In the genomic region with DNA sequence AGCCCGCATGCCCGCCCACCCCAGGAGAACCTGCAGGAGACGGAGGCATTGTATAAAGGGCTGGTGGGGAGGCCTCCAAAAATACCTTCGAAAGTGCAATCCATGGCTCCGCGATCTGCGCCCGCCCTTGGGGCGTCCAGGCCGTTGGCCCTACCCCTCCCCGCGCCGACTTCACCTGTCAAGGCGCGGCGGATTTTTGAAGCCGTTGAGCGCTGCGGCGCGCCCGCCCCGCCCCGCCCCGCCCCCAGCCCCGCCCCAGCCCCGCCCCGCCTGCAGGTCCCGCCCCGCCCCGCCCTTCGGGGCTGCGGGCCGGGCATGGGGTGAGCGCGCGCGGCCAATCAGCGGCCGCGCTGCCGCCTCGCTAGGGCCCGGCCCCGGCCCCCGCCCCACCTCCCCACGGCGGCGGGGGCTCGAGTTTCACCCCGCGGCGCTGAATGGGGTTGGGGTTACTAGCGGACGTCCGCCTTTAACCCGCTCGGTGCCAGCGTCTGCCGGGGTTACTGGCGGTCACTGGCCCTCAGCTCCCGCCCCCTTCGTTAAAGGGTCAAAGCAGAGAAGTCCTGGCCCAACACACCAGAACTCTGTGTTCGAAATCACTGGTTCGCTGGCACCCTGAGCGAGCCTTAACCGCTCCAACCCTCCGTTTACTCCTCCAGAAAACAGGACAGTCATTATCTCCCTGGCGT, we compare ENCODE assay signal across 8 cellular contexts. TPM values are rescaled to one million over a fixed set of nuclear protein-coding genes. Genes with fewer than 3 reads are reported as not detected.
DNase-seq lines count a peak whose midpoint lies in the region; TF ChIP-seq lines count a peak whose summit lies in the region.

No MANE protein-coding gene starts in this region.

- H3K27ac Mint-ChIP-seq in glutamatergic neuron (ENCODE audit: unreplicated experiment): peak overlapping the region; percentile 98
- H3K27ac Mint-ChIP-seq in osteocyte (ENCODE audit: unreplicated experiment): peak overlapping the region; percentile 85

- H3K4me2 ChIP-seq in Loucy (ENCODE audit: low read depth, low read length, poor library complexity, severe bottlenecking): peak overlapping the region; percentile 93

- H3K9me2 ChIP-seq in Loucy (replicated peaks; ENCODE audit: low read depth, low read length): no peaks in the 10 kb centered on the region

- TF ChIP-seq POLR2A in tibial nerve (IDR thresholded peaks at IDR 0.05): peak in 1 of 2 donors; percentile 26

- TF ChIP-seq EP300 in tibial nerve (IDR thresholded peaks at IDR 0.05): peak in 1 of 2 donors; percentile 88

- H3K27me3 Mint-ChIP-seq in glutamatergic neuron (ENCODE audit: unreplicated experiment) (peaks cover 14% of the 10 kb centered on the region), osteocyte (ENCODE audit: unreplicated experiment) (no peaks in the 10 kb centered on the region)

- TF ChIP-seq CTCF in Loucy (conservative IDR thresholded peaks at IDR 0.05; ENCODE audit: low read length): no peak
- TF ChIP-seq CTCF in glutamatergic neuron (IDR thresholded peaks at IDR 0.05; ENCODE audit: partially characterized antibody, unreplicated experiment): no peak
- TF ChIP-seq CTCF in osteocyte (IDR thresholded peaks at IDR 0.05): no peak
- peak in 1 of 5 experiments; percentile 17 for TF ChIP-seq CTCF in tibial nerve (IDR thresholded peaks at IDR 0.05)

- WGBS in tibial nerve, 2 donors: 1 to 2% methylated on average over 19 to 32 of the region's 69 CpGs

- H3K9me3 Mint-ChIP-seq in glutamatergic neuron (ENCODE audit: unreplicated experiment): peaks cover 22% of the 10 kb centered on the region
- no peaks in the 10 kb centered on the region for H3K9me3 Mint-ChIP-seq in osteocyte (ENCODE audit: unreplicated experiment)

- H3K79me2 ChIP-seq in Loucy (ENCODE audit: insufficient read depth, low read length): peaks cover 43% of the 10 kb centered on the region

- H3K9me3 ChIP-seq in Loucy (ENCODE audit: insufficient read depth, low read depth, low read length) (no peaks in the 10 kb centered on the region), SK-N-MC (ENCODE audit: low read depth, low read length) (no peaks in the 10 kb centered on the region), tibial nerve (no peaks in the 10 kb centered on the region)

- DNase-seq in GM03348 (ENCODE audit: low spot score): peak; percentile 100
- DNase-seq in GOT3 (lab: John Stamatoyannopoulos, UW): peak; percentile 41
- no peak for DNase-seq in SK-N-MC (ENCODE audit: low read depth, low spot score)
- peak; percentile 72 for DNase-seq in activated naive CD4-positive, alpha-beta T cell treated with anti-CD3 and anti-CD28 coated beads, Interleukin-2, amount 50 U/mL, for 16 hours
- DNase-seq in glutamatergic neuron: peak; percentile 90
- peak; percentile 90 for DNase-seq in osteocyte (ENCODE audit: extremely low spot score, unreplicated experiment)
- DNase-seq in tibial nerve (ENCODE audit: low spot score in 2 of 2): peak; percentile 77

- H3K36me3 Mint-ChIP-seq in glutamatergic neuron (ENCODE audit: unreplicated experiment): no peaks in the 10 kb centered on the region
- peaks cover 5% of the 10 kb centered on the region for H3K36me3 Mint-ChIP-seq in osteocyte (ENCODE audit: unreplicated experiment)

- no peaks in the 10 kb centered on the region for H3K27me3 ChIP-seq in Loucy (ENCODE audit: insufficient read depth, low read length, poor library complexity, severe bottlenecking)
- no peaks in the 10 kb centered on the region for H3K27me3 ChIP-seq in tibial nerve

- H3K4me3 ChIP-seq in Loucy (ENCODE audit: low read length, poor library complexity, severe bottlenecking) (peak overlapping the region; percentile 89), SK-N-MC (peak overlapping the region; percentile 86), tibial nerve (peak overlapping the region; percentile 52 to 78 (median 58))

- peaks cover 6% of the 10 kb centered on the region for H3F3A ChIP-seq in Loucy (ENCODE audit: low read depth)

- H3K27ac ChIP-seq in SK-N-MC: peak overlapping the region; percentile 99
- H3K27ac ChIP-seq in tibial nerve: peak overlapping the region; percentile 74 to 91 (median 81)

- H3K4me1 ChIP-seq in Loucy (ENCODE audit: insufficient read depth, low read length, poor library complexity, severe bottlenecking) (peaks cover 74% of the 10 kb centered on the region), tibial nerve (peaks cover 0 to 97% (median 65%) of the 10 kb centered on the region in 4 donors)

- H4K20me1 ChIP-seq in Loucy (ENCODE audit: insufficient read depth, low read length, poor library complexity, severe bottlenecking): peaks cover 26% of the 10 kb centered on the region

- H3K9ac ChIP-seq in Loucy (ENCODE audit: low read depth, low read length, poor library complexity, severe bottlenecking) (peak overlapping the region; percentile 94), SK-N-MC (ENCODE audit: insufficient read length) (peak overlapping the region; percentile 78)

- H3K4me1 Mint-ChIP-seq in glutamatergic neuron (ENCODE audit: low read depth, unreplicated experiment) (peaks cover 44% of the 10 kb centered on the region), osteocyte (ENCODE audit: unreplicated experiment) (peaks cover 74% of the 10 kb centered on the region)

- H3K4me3 Mint-ChIP-seq in glutamatergic neuron (ENCODE audit: unreplicated experiment): peak overlapping the region; percentile 88
- peak overlapping the region; percentile 63 for H3K4me3 Mint-ChIP-seq in osteocyte (ENCODE audit: unreplicated experiment)

- H3K36me3 ChIP-seq in Loucy (ENCODE audit: insufficient read depth, low read length): peaks cover 7% of the 10 kb centered on the region; the same call in 1 of the 2 replicates
- peaks cover 25% of the 10 kb centered on the region for H3K36me3 ChIP-seq in SK-N-MC (ENCODE audit: insufficient read depth, low read length)
- peaks cover 0 to 29% (median 7%) of the 10 kb centered on the region in 3 donors for H3K36me3 ChIP-seq in tibial nerve

- H2AFZ ChIP-seq in Loucy (ENCODE audit: low read length): no peak overlapping the region

RNA-seq across cellular contexts. Expression of a gene that starts 13.2 kb away (rescaled TPM):
- total RNA-seq in glutamatergic neuron (ENCODE audit: unreplicated experiment) (365 TPM), osteocyte (78.0 and 86.9 TPM in 2 replicates), tibial nerve (100 to 1,000 TPM; 115 to 253 (median 191) TPM)
